ENCODE assay signal across 8 cellular contexts in genomic region chr6:119076966-119077642, GRCh38. TPM values are rescaled to one million over a fixed set of nuclear protein-coding genes. Genes with fewer than 3 reads are reported as not detected.
A peak's percentile ranks its signal among the peaks of the same experiment; 100 is the strongest.
DNase-seq lines count a peak whose midpoint lies in the region; ATAC-seq, FAIRE-seq and TF ChIP-seq lines count a peak whose summit lies in the region.

No MANE protein-coding gene starts in this region.

- no peak for DNase-seq in CD8-positive, alpha-beta memory T cell
- DNase-seq in NCI-H82 (lab: John Stamatoyannopoulos, UW) (peak; percentile 61), H1 (ENCODE audit: low read depth in 1 of 2, low spot score in 2 of 2) (no peak), occipital lobe (lab: John Stamatoyannopoulos, UW) (no peak), activated gamma-delta T cell treated with Interleukin-2 at 50 U/mL for 16 hours (no peak)

- no peaks in the 10 kb centered on the region for H3K27me3 Mint-ChIP-seq in CD8-positive, alpha-beta memory T cell

- no peak overlapping the region for H3K9ac ChIP-seq in H1 (replicated peaks in 1 of 4; ENCODE audit: extremely low read depth in 1 of 4, low read depth in 3 of 4, low read length in 3 of 4)

- TF ChIP-seq CTCF in H1 (IDR thresholded peaks at IDR 0.05; ENCODE audit: control extremely low read depth in 1 of 3, insufficient read depth in 1 of 3, low read depth in 1 of 3, low read length in 3 of 3) = no peak

- no peak overlapping the region for H3K27ac ChIP-seq in CD8-positive, alpha-beta memory T cell (ENCODE audit: low read depth, low read length)
- no peak overlapping the region for H3K27ac ChIP-seq in H1 (ENCODE audit: low read depth, low read length)

- TF ChIP-seq POLR2A in H1 (IDR thresholded peaks at IDR 0.05; ENCODE audit: control extremely low read depth in 1 of 2, low read depth in 2 of 2, low read length in 2 of 2) = no peak

- no peak overlapping the region for H4K8ac ChIP-seq in H1 (ENCODE audit: extremely low read depth, insufficient read depth, low read length)

- no peak overlapping the region for H2AFZ ChIP-seq in H1 (ENCODE audit: low read length)
- H2AFZ ChIP-seq in neuron (ENCODE audit: low read depth, low read length) = peak overlapping the region; percentile 59

- H3K4me3 ChIP-seq in CD8-positive, alpha-beta memory T cell (ENCODE audit: low read length) = peak overlapping the region; percentile 53
- peak overlapping the region in 3 of 4 experiments; percentile 47 to 63 (median 61); a peak in 5 of 8 replicates for H3K4me3 ChIP-seq in H1 (ENCODE audit: extremely low read depth in 1 of 4, insufficient read depth in 2 of 4, low read depth in 3 of 4, low read length in 4 of 4)
- H3K4me3 ChIP-seq in neuron (ENCODE audit: low read length) = peak overlapping the region; percentile 56

- H4K5ac ChIP-seq in H1 (ENCODE audit: insufficient read length, low read depth, low read length) = no peak overlapping the region

- H3K79me1 ChIP-seq in H1 (ENCODE audit: low read depth, low read length) = no peaks in the 10 kb centered on the region

- H4K91ac ChIP-seq in H1 (replicated peaks; ENCODE audit: insufficient read length, low read length) = no peak overlapping the region

- 0 out of 4 replicates have a peak, but pooled peaks cover 0 to 5% of the 10 kb centered on the region in 2 experiments for H3K79me2 ChIP-seq in H1 (ENCODE audit: control insufficient read depth in 1 of 2, insufficient read depth in 2 of 2, low read length in 2 of 2)

- H2AK5ac ChIP-seq in H1 (ENCODE audit: low read depth, low read length) = no peak overlapping the region

- no peak overlapping the region for H2BK12ac ChIP-seq in H1 (ENCODE audit: low read depth, low read length)

- no peaks in the 10 kb centered on the region for H3K36me3 ChIP-seq in CD8-positive, alpha-beta memory T cell (ENCODE audit: insufficient read depth, low read length)
- H3K36me3 ChIP-seq in H1 (ENCODE audit: control insufficient read depth in 2 of 4, insufficient read depth in 4 of 4, low read length in 3 of 4) = no peaks in the 10 kb centered on the region
- no peaks in the 10 kb centered on the region for H3K36me3 ChIP-seq in neuron (ENCODE audit: insufficient read depth, low read length)

- H3K27me3 ChIP-seq in CD8-positive, alpha-beta memory T cell (ENCODE audit: insufficient read depth, low read length, poor library complexity, severe bottlenecking) = no peaks in the 10 kb centered on the region
- H3K27me3 ChIP-seq in H1 (replicated peaks in 1 of 4; ENCODE audit: control insufficient read depth in 3 of 4, extremely low read depth in 1 of 4, insufficient read depth in 3 of 4, low read length in 3 of 4) (peaks cover 0 to 18% (median 6%) of the 10 kb centered on the region in 4 experiments; a peak in 3 of 7 replicates), neuron (ENCODE audit: insufficient read depth, low read length) (no peaks in the 10 kb centered on the region)

- no peak overlapping the region for H2BK120ac ChIP-seq in H1 (replicated peaks; ENCODE audit: low read depth, low read length)

- no peak overlapping the region for H3K4ac ChIP-seq in H1 (replicated peaks; ENCODE audit: insufficient read length, low read depth, low read length)

- peak overlapping the region; percentile 16 to 80 (median 58) for H3K27ac Mint-ChIP-seq in CD8-positive, alpha-beta memory T cell

- peaks cover 0 to 2% (median 0%) of the 10 kb centered on the region in 3 donors for H3K36me3 Mint-ChIP-seq in CD8-positive, alpha-beta memory T cell

- CTCF ChIA-PET in CD8-positive, alpha-beta memory T cell (lab: Charles Lee) = interaction anchor here (1.1 to 2.5 kb wide), 7 partner anchors 10 to 565 kb away, joined by 3 to 14 read pairs (median 5); no protein-coding TSS in a partner anchor
- CTCF ChIA-PET in H1 (lab: Charles Lee; ENCODE audit: partially characterized antibody) = interaction anchor here (0.6 to 2.8 kb wide), 15 partner anchors 9 to 276 kb away, joined by 3 to 14 read pairs (median 4); no protein-coding TSS in a partner anchor

- ATAC-seq in HG02571 (IDR thresholded peaks at IDR 0.05; ENCODE audit: unreplicated experiment) (no peak), HG03432 (IDR thresholded peaks at IDR 0.05; ENCODE audit: unreplicated experiment) (no peak)

- H3K23ac ChIP-seq in H1 (ENCODE audit: insufficient read length) = no peak overlapping the region

- no peak overlapping the region for H2BK20ac ChIP-seq in H1 (ENCODE audit: low read length)

- H3K9me3 Mint-ChIP-seq in CD8-positive, alpha-beta memory T cell = no peaks in the 10 kb centered on the region

- H4K20me1 ChIP-seq in H1 (replicated peaks in 1 of 2; ENCODE audit: control insufficient read depth in 1 of 2, insufficient read depth in 2 of 2, low read length in 2 of 2) = no peaks in the 10 kb centered on the region

- no peak overlapping the region for H3K56ac ChIP-seq in H1 (replicated peaks; ENCODE audit: insufficient read length, low read depth, low read length)

- no peaks in the 10 kb centered on the region for H3K9me3 ChIP-seq in CD8-positive, alpha-beta memory T cell (ENCODE audit: low read length)
- peaks cover 5 to 6% of the 10 kb centered on the region in 2 experiments; a peak in 3 of 4 replicates for H3K9me3 ChIP-seq in H1 (ENCODE audit: insufficient read depth in 2 of 2, low read depth in 1 of 2, low read length in 1 of 2)
- peaks cover 2% of the 10 kb centered on the region for H3K9me3 ChIP-seq in neuron (ENCODE audit: low read length)

- H3K4me3 Mint-ChIP-seq in CD8-positive, alpha-beta memory T cell = peak overlapping the region; percentile 69 to 88 (median 73)

- peaks cover 6% of the 10 kb centered on the region; the same call in 1 of the 2 replicates for H3K23me2 ChIP-seq in H1 (ENCODE audit: low read depth, low read length)

- no peak overlapping the region for H2BK5ac ChIP-seq in H1 (ENCODE audit: low read depth, low read length)

- WGBS in H1 (ENCODE audit: extremely low coverage in 1 of 2, insufficient coverage in 1 of 2, insufficient read length in 1 of 2, insufficient replicate concordance in 2 of 2, low coverage in 1 of 2, low lambda C conversion rate in 2 of 2, missing lambda C conversion rate in 1 of 2), 2 experiments = 81 to 100% methylated on average over 1 to 6 of the region's 6 CpGs

- peaks cover 14% of the 10 kb centered on the region for H3K4me1 ChIP-seq in CD8-positive, alpha-beta memory T cell (ENCODE audit: insufficient read depth, low read length)
- H3K4me1 ChIP-seq in H1 (replicated peaks in 1 of 4; ENCODE audit: control insufficient read depth in 3 of 4, insufficient read depth in 4 of 4, low read length in 3 of 4) (peaks cover 0 to 5% (median 2%) of the 10 kb centered on the region in 4 experiments; a peak in 3 of 7 replicates), neuron (ENCODE audit: insufficient read depth, low read length) (peaks cover 12% of the 10 kb centered on the region)

- no peak for FAIRE-seq in H1 (lab: Jason Lieb, UNC)

- no peak overlapping the region for H2BK15ac ChIP-seq in H1 (ENCODE audit: low read length)

- no peak for TF ChIP-seq EP300 in H1 (IDR thresholded peaks at IDR 0.05; ENCODE audit: borderline replicate concordance in 1 of 2, low read depth in 2 of 2, low read length in 2 of 2)

- H3K18ac ChIP-seq in H1 (ENCODE audit: extremely low read depth, low read length) = no peak overlapping the region

- POLR2A ChIA-PET in CD8-positive, alpha-beta memory T cell (lab: Charles Lee) = interaction anchor here (1.0 to 2.3 kb wide), 2 partner anchors 183 to 420 kb away, joined by 5 to 12 read pairs; partner anchors contain the start of gene ASF1A
- POLR2A ChIA-PET in H1 (lab: Charles Lee; ENCODE audit: partially characterized antibody) = interaction anchor here (1.1 to 1.6 kb wide), 3 partner anchors 11 to 81 kb away, joined by 3 to 5 read pairs (median 5); no protein-coding TSS in a partner anchor

- no peak for TF ChIP-seq RAD21 in H1 (IDR thresholded peaks at IDR 0.05 in 1 of 2, conservative IDR thresholded peaks at IDR 0.05 in 1 of 2; ENCODE audit: low read depth in 2 of 2, low read length in 2 of 2)

- H3K4me2 ChIP-seq in H1 (ENCODE audit: insufficient read depth in 1 of 2, low read depth in 2 of 2, low read length in 2 of 2) = peak overlapping the region; percentile 71 to 94; a peak in 3 of 4 replicates

- peaks cover 27 to 47% (median 35%) of the 10 kb centered on the region in 3 donors for H3K4me1 Mint-ChIP-seq in CD8-positive, alpha-beta memory T cell

- H3K14ac ChIP-seq in H1 (ENCODE audit: insufficient read length) = no peak overlapping the region

TF ChIP-seq in H1, 55 proteins besides CTCF, POLR2A, EP300 and RAD21 (continues in another document):
- no peak for TF ChIP-seq HDAC2 (IDR thresholded peaks at IDR 0.05; ENCODE audit: borderline replicate concordance in 1 of 2, low read depth in 2 of 2, low read length in 2 of 2)
- TF ChIP-seq NRF1 (IDR thresholded peaks at IDR 0.05; ENCODE audit: low read depth, low read length) = no peak
- TF ChIP-seq SIN3A (conservative IDR thresholded peaks at IDR 0.05 in 1 of 2, IDR thresholded peaks at IDR 0.05 in 1 of 2; ENCODE audit: low read depth in 1 of 2, low read length in 2 of 2) = no peak
- no peak for TF ChIP-seq RNF2 (IDR thresholded peaks at IDR 0.05; ENCODE audit: borderline replicate concordance, low read depth, low read length, missing control alignments, poor library complexity, severe bottlenecking)
- TF ChIP-seq SP4 (IDR thresholded peaks at IDR 0.05; ENCODE audit: low read length) = no peak

RNA-seq across cellular contexts. Expression of gene FAM184A, which starts 1.4 kb away (rescaled TPM):
- total RNA-seq in CD8-positive, alpha-beta memory T cell = 1 to 10 TPM; 2.0 to 2.2 TPM
- 0.85 TPM for polyA plus RNA-seq in CD8-positive, alpha-beta memory T cell
- total RNA-seq in H1 (2021; fragmentation: NEBNext Ultra II Directional; extraction: Animal tissue kit (Norgen Biotek cat#: 25700)) = 11.3 and 12.1 TPM in 2 replicates
- 3.0 and 6.3 TPM in 2 replicates for polyA plus RNA-seq in H1 (2011; rRNA removed)
- polyA plus RNA-seq in H1 (2011; cell fraction: cytosol; rRNA removed) = 6.2 TPM
- polyA plus RNA-seq in H1 (2011; cell fraction: nucleus; rRNA removed) = 7.4 TPM
- polyA plus RNA-seq in H1 (2012, experiment 1 of 2) = 6.9 to 10.6 TPM (median 6.9 TPM) in 4 replicates
- polyA plus RNA-seq in H1 (2012, experiment 2 of 2) = 0.92 TPM
- 10.6 TPM for polyA plus RNA-seq in H1 (2013, experiment 1 of 2)
- polyA plus RNA-seq in H1 (2013, experiment 2 of 2) = 9.0 TPM
- polyA minus RNA-seq in H1 (2011; rRNA and poly(A)+ RNA removed) = 4.4 and 5.8 TPM in 2 replicates
- 4.5 TPM for polyA minus RNA-seq in H1 (2011; cell fraction: cytosol; rRNA and poly(A)+ RNA removed)
- polyA minus RNA-seq in H1 (2011; cell fraction: nucleus; rRNA and poly(A)+ RNA removed) = 14.3 TPM
- 37.3 TPM for total RNA-seq in occipital lobe
